ENCODE assay signal across 8 cellular contexts in the genomic region with DNA sequence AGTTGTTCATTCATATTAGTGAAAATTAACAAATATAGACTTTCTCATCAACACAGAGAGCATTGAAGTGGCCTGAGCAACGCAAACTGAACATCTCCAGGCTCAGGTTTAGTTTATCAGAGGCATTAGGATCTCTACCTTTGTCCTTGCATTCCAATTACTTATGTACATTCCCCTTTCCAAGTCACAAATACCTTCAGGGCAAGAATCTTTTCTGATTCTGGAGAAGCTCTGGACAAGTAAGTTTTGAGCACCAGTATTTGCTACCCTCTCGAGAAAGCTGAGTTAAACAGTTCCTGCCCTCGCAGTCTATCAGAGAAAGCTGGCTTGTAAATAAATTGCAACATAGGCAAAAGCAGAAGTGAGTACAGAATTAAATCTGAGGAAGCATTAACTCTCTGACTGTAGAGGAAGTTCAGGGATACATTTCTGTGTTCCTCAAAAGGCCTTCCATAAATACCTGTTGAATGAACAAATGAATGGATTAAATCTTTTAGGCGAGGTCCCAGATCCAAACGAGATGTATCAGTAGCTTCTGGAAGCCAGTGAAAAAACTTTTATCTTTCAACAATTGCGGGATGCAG. TPM values are rescaled to one million over a fixed set of nuclear protein-coding genes. Genes with fewer than 3 reads are reported as not detected.
A peak's percentile ranks its signal among the peaks of the same experiment; 100 is the strongest.
DNase-seq lines count a peak whose midpoint lies in the region; ATAC-seq, FAIRE-seq and TF ChIP-seq lines count a peak whose summit lies in the region.

No MANE protein-coding gene starts in this region.

- H3K4me2 ChIP-seq in keratinocyte (ENCODE audit: control insufficient read depth, extremely low read depth, insufficient read depth, low read depth, low read length) = peak overlapping the region; percentile 87

- TF ChIP-seq CTCF in BJ (IDR thresholded peaks at IDR 0.05; ENCODE audit: insufficient read depth, low read depth, low read length) = no peak
- no peak for TF ChIP-seq CTCF in keratinocyte (optimal IDR thresholded peaks at IDR 0.05 in 1 of 3, IDR thresholded peaks at IDR 0.05 in 1 of 3, conservative IDR thresholded peaks at IDR 0.05 in 1 of 3; ENCODE audit: extremely low read depth in 1 of 3, insufficient read depth in 2 of 3, low read length in 3 of 3)

- H3K27me3 Mint-ChIP-seq in activated naive CD8-positive, alpha-beta T cell treated with anti-CD3 and anti-CD28 coated beads for 36 hours = no peaks in the 10 kb centered on the region

- H3K4me1 Mint-ChIP-seq in activated naive CD8-positive, alpha-beta T cell treated with anti-CD3 and anti-CD28 coated beads for 36 hours = peaks cover 43% of the 10 kb centered on the region

- H3K9me1 ChIP-seq in keratinocyte (ENCODE audit: control insufficient read depth, extremely low read depth, insufficient read depth, low read length) = no peaks in the 10 kb centered on the region

- peak overlapping the region; percentile 89 for H3K4me3 ChIP-seq in BJ (ENCODE audit: low read depth, low read length)
- peak overlapping the region; percentile 100 for H3K4me3 ChIP-seq in HUES6 (ENCODE audit: low read depth, low read length)
- H3K4me3 ChIP-seq in keratinocyte (ENCODE audit: control insufficient read depth in 2 of 3, extremely low read depth in 1 of 3, insufficient read depth in 2 of 3, low read depth in 1 of 3, low read length in 3 of 3) = peak overlapping the region; percentile 83 to 99 (median 95)

- DNase-seq in BJ (ENCODE audit: low read depth) (no peak), keratinocyte (ENCODE audit: low read depth, low spot score) (no peak), substantia nigra (lab: John Stamatoyannopoulos, UW) (peak in 1 of 49 donors; percentile 18)
- DNase-seq in activated naive CD8-positive, alpha-beta T cell treated with anti-CD3 and anti-CD28 coated beads for 36 hours = no peak

- H3K27me3 ChIP-seq in BJ (ENCODE audit: control insufficient read depth, insufficient read depth, low read length) (no peaks in the 10 kb centered on the region), HUES6 (ENCODE audit: control insufficient read depth, insufficient read depth, low read length) (no peaks in the 10 kb centered on the region), keratinocyte (ENCODE audit: control insufficient read depth, extremely low read depth, insufficient read depth, low read length) (no peaks in the 10 kb centered on the region)

- H3K27ac Mint-ChIP-seq in activated naive CD8-positive, alpha-beta T cell treated with anti-CD3 and anti-CD28 coated beads for 36 hours = no peak overlapping the region

- no peak for FAIRE-seq in keratinocyte (lab: Jason Lieb, UNC)

- dilution Hi-C loops in keratinocyte (cut with MboI; ENCODE audit: extremely low pct_ligation_motif_present, low sequenced_read_pairs) = no loop called here

- H3K9me3 ChIP-seq in HUES6 (ENCODE audit: control insufficient read depth, insufficient read depth, low read depth, low read length) (no peaks in the 10 kb centered on the region), keratinocyte (ENCODE audit: control insufficient read depth, low read depth, low read length) (no peaks in the 10 kb centered on the region)

- CTCF ChIA-PET in BJ (lab: Yijun Ruan, JAX) = interaction anchor here (1.2 kb wide), 1 partner anchor 9 kb away, joined by 4 read pairs; no protein-coding TSS in a partner anchor

- H3K4me3 Mint-ChIP-seq in activated naive CD8-positive, alpha-beta T cell treated with anti-CD3 and anti-CD28 coated beads for 36 hours = peak overlapping the region; percentile 99

- POLR2A ChIA-PET in BJ (lab: Charles Lee) = interaction anchor here (0.7 kb wide), 1 partner anchor 74 kb away, joined by 3 read pairs; the partner anchor contains the start of gene SNX4

- H3K9ac ChIP-seq in HUES6 (ENCODE audit: low read length) = peak overlapping the region; percentile 96
- H3K9ac ChIP-seq in keratinocyte (ENCODE audit: control insufficient read depth, extremely low read depth, insufficient read depth, low read length) = peak overlapping the region; percentile 92

- H3K27ac ChIP-seq in HUES6 (ENCODE audit: low read depth, low read length) (no peak overlapping the region), keratinocyte (ENCODE audit: control insufficient read depth, insufficient read depth, low read length) (peak overlapping the region; percentile 85), substantia nigra (ENCODE audit: low read depth, low read length, poor library complexity, severe bottlenecking) (peak overlapping the region; percentile 86)

- peak overlapping the region; percentile 97 for H2AFZ ChIP-seq in keratinocyte (ENCODE audit: control insufficient read depth, low read length)

- ATAC-seq in HG03108 (IDR thresholded peaks at IDR 0.05; ENCODE audit: unreplicated experiment) = no peak
- ATAC-seq in GM18520 (IDR thresholded peaks at IDR 0.05; ENCODE audit: unreplicated experiment) = no peak
- no peak for ATAC-seq in GM19351 (IDR thresholded peaks at IDR 0.05; ENCODE audit: unreplicated experiment)

- no peaks in the 10 kb centered on the region for H4K20me1 ChIP-seq in keratinocyte (ENCODE audit: control insufficient read depth, extremely low read depth, insufficient read depth, low read length)

- H3K36me3 ChIP-seq in BJ (ENCODE audit: control insufficient read depth, insufficient read depth, low read length) (no peaks in the 10 kb centered on the region; the same call in 1 of the 2 replicates), HUES6 (ENCODE audit: control insufficient read depth, insufficient read depth, low read length) (0 out of 2 replicates have a peak, but pooled peaks cover 2% of the 10 kb centered on the region), keratinocyte (ENCODE audit: control insufficient read depth in 2 of 2, extremely low read depth in 1 of 2, insufficient read depth in 2 of 2, low read length in 2 of 2) (no peaks in the 10 kb centered on the region)

- H3K9me3 Mint-ChIP-seq in activated naive CD8-positive, alpha-beta T cell treated with anti-CD3 and anti-CD28 coated beads for 36 hours = no peaks in the 10 kb centered on the region

- H3K4me1 ChIP-seq in HUES6 (ENCODE audit: control insufficient read depth, insufficient read depth, low read length) (peaks cover 3% of the 10 kb centered on the region), keratinocyte (ENCODE audit: control insufficient read depth, extremely low read depth, insufficient read depth, low read length) (peaks cover 8% of the 10 kb centered on the region)

- peaks cover 21% of the 10 kb centered on the region for H3K36me3 Mint-ChIP-seq in activated naive CD8-positive, alpha-beta T cell treated with anti-CD3 and anti-CD28 coated beads for 36 hours

- H3K79me2 ChIP-seq in keratinocyte (ENCODE audit: control insufficient read depth, insufficient read depth, low read length) = peaks cover 44% of the 10 kb centered on the region

RNA-seq across cellular contexts. Expression of gene OSBPL11, which starts 1.2 kb away (rescaled TPM):
- polyA plus RNA-seq in BJ (2011; rRNA removed) (2.8 and 5.7 TPM in 2 replicates), keratinocyte (7.4 to 11.3 TPM (median 8.0 TPM) in 3 replicates)
- polyA minus RNA-seq in BJ (2011; rRNA and poly(A)+ RNA removed) = 4.2 and 4.7 TPM in 2 replicates
- total RNA-seq in activated naive CD8-positive, alpha-beta T cell treated with anti-CD3 and anti-CD28 coated beads for 36 hours = 10 to 100 TPM; 13.9 to 14.1 TPM
- polyA plus RNA-seq in keratinocyte (2011; ENCODE audit: low read depth) = 14.5 TPM
- polyA plus RNA-seq in keratinocyte (2011; cell fraction: cytosol; rRNA removed) = 6.3 and 11.7 TPM in 2 replicates
- polyA plus RNA-seq in keratinocyte (2011; cell fraction: nucleus; rRNA removed) = 7.9 and 9.5 TPM in 2 replicates
- 8.8 and 9.1 TPM in 2 replicates for polyA plus RNA-seq in keratinocyte (2012; ENCODE audit: low replicate concordance)
- polyA minus RNA-seq in keratinocyte = 2.9 to 18.2 TPM (median 10.1 TPM) in 3 replicates
- polyA minus RNA-seq in keratinocyte (2011; cell fraction: cytosol; rRNA and poly(A)+ RNA removed) = 9.0 TPM
- polyA minus RNA-seq in keratinocyte (2011; cell fraction: nucleus; rRNA and poly(A)+ RNA removed) = 5.8 and 12.8 TPM in 2 replicates
